12 cellular contexts compared by ENCODE assay signal in the genomic region with DNA sequence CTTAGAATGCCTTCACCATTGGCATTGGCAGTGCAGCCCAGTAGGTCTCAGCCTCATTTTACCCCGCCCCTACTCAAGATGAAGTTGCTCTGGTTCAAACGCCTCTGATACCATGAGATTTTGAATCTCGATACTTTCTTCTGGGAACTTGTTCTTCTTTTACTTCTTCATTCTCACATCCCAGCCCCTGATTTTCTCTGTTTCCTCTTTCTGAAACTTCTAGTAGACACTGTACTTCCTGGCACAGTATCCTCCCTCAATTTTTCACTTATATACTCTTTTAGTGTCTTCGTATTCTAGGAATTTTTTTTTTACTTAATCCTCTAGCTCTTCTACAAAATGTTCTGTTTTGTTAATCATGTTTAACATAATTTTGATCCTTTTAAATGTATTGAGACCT. TPM values are rescaled to one million over a fixed set of nuclear protein-coding genes. Genes with fewer than 3 reads are reported as not detected.
"Had no signal": no experiment of that assay in that cellular context is flagged by ENCODE, and none has a peak within 500 bp of the region (broad histone marks: within the 10 kb centered on the region; RNA-seq: fewer than 3 reads in every experiment).

No MANE protein-coding gene starts in this region.

- H3K27ac ChIP-seq: neutrophil had no signal

- H3K36me3 ChIP-seq: neutrophil, transverse colon had no signal

- DNase-seq: activated CD4-positive, alpha-beta memory T cell treated with anti-CD3 and anti-CD28 coated beads, Interleukin-2, amount 10 ng/mL, durations not matched to agents 7 days and 5 days; activated CD4-positive, alpha-beta T cell treated with anti-CD3 and anti-CD28 coated beads for 4 hours; activated effector memory CD4-positive, alpha-beta T cell treated with Interleukin-2 at 50 U/mL for 16 hours; activated T-cell treated with anti-CD3 and anti-CD28 coated beads, Interleukin-2, amount 50 U/mL, for 4 hours; glutamatergic neuron; kidney glomerular epithelial cell; naive thymus-derived CD4-positive, alpha-beta T cell; stimulated activated naive CD8-positive, alpha-beta T cell treated with anti-CD3 and anti-CD28 coated beads, Interleukin-15, Interleukin-2, amounts not matched to agents 100 U/mL and 50 U/mL, for 24 hours; T-helper 9 cell; transverse colon had no signal

- H3K27ac Mint-ChIP-seq: activated CD4-positive, alpha-beta memory T cell treated with anti-CD3 and anti-CD28 coated beads, Interleukin-2, amount 10 ng/mL, durations not matched to agents 7 days and 5 days; activated naive CD4-positive, alpha-beta T cell treated with anti-CD3 and anti-CD28 coated beads, Interleukin-2, amount 50 U/mL, for 72 hours; naive thymus-derived CD4-positive, alpha-beta T cell had no signal

- H3K36me3 Mint-ChIP-seq: activated naive CD4-positive, alpha-beta T cell treated with anti-CD3 and anti-CD28 coated beads, Interleukin-2, amount 50 U/mL, for 72 hours; naive thymus-derived CD4-positive, alpha-beta T cell had no signal

- H3K4me3 Mint-ChIP-seq: activated CD4-positive, alpha-beta memory T cell treated with anti-CD3 and anti-CD28 coated beads, Interleukin-2, amount 10 ng/mL, durations not matched to agents 7 days and 5 days; activated T-cell treated with anti-CD3 and anti-CD28 coated beads, Interleukin-2, amount 50 U/mL, for 4 hours; naive thymus-derived CD4-positive, alpha-beta T cell had no signal

- H3K4me3 ChIP-seq: transverse colon had no signal

- H3K9me3 ChIP-seq: neutrophil, transverse colon had no signal

- ATAC-seq: activated naive CD4-positive, alpha-beta T cell treated with anti-CD3 and anti-CD28 coated beads, Interleukin-2, amount 50 U/mL, for 72 hours; activated T-cell treated with anti-CD3 and anti-CD28 coated beads, Interleukin-2, amount 50 U/mL, for 4 hours; stimulated activated naive CD8-positive, alpha-beta T cell treated with anti-CD3 and anti-CD28 coated beads, Interleukin-15, Interleukin-2, amounts not matched to agents 100 U/mL and 50 U/mL, for 24 hours had no signal

- H3K27me3 ChIP-seq: transverse colon had no signal

- H3K9me3 Mint-ChIP-seq: activated CD4-positive, alpha-beta memory T cell treated with anti-CD3 and anti-CD28 coated beads, Interleukin-2, amount 10 ng/mL, durations not matched to agents 7 days and 5 days; activated naive CD4-positive, alpha-beta T cell treated with anti-CD3 and anti-CD28 coated beads, Interleukin-2, amount 50 U/mL, for 72 hours; activated T-cell treated with anti-CD3 and anti-CD28 coated beads, Interleukin-2, amount 50 U/mL, for 4 hours; naive thymus-derived CD4-positive, alpha-beta T cell had no signal

RNA-seq across cellular contexts. Expression of gene SLC2A8, which starts 14.2 kb away (rescaled TPM):
- polyA plus RNA-seq: naive thymus-derived CD4-positive, alpha-beta T cell had no signal
